ENCODE assay signal across 23 cellular contexts in genomic region chr6:97702226-97702625, GRCh38.
"Had no signal": no experiment of that assay in that cellular context is flagged by ENCODE, and none has a peak within 500 bp of the region (broad histone marks: within the 10 kb centered on the region; RNA-seq: fewer than 3 reads in every experiment).

No MANE protein-coding gene starts in this region.

- H3K27ac ChIP-seq: esophagus muscularis mucosa, lower lobe of right lung, prostate gland, right atrium auricular region, suprapubic skin, transverse colon, upper lobe of right lung, uterus had no signal

- H3K4me2 ChIP-seq: smooth muscle cell had no signal

- H3K4me3 ChIP-seq: esophagus muscularis mucosa, lower lobe of right lung, prostate gland, right atrium auricular region, smooth muscle cell, suprapubic skin, transverse colon, upper lobe of right lung, uterus had no signal

- H3K4me1 ChIP-seq: esophagus muscularis mucosa, lower lobe of right lung, prostate gland, right atrium auricular region, suprapubic skin, transverse colon, upper lobe of right lung, uterus had no signal

- DNase-seq: effector CD8-positive, alpha-beta T cell; endodermal cell; hypothalamus; left ventricle myocardium superior; lower lobe of right lung; naive thymus-derived CD8-positive, alpha-beta T cell; nephron progenitor cell; nucleus accumbens; stimulated activated CD4-positive, alpha-beta T cell treated with anti-CD3 and anti-CD28 coated beads, Interleukin-12 subunit alpha, Interleukin-12 subunit beta, amount 100 ng/mL, for 4 hours; stimulated activated CD4-positive, alpha-beta T cell treated with anti-CD3 and anti-CD28 coated beads, Interleukin-1b, Interleukin-23, amount 100 ng/mL, for 48 hours; stimulated activated CD4-positive, alpha-beta T cell treated with anti-CD3 and anti-CD28 coated beads, Interleukin-4, amount 100 ng/mL, for 1 hour; stimulated activated CD8-positive, alpha-beta memory T cell treated with anti-CD3 and anti-CD28 coated beads, Interleukin-4, amount 100 ng/mL, for 48 hours; stimulated activated naive CD4-positive, alpha-beta T cell; stimulated activated naive CD8-positive, alpha-beta T cell treated with anti-CD3 and anti-CD28 coated beads, Interleukin-15, amount 100 ng/mL, for 72 hours; transverse colon; upper lobe of right lung; uterus had no signal

- H3K9me3 ChIP-seq: esophagus muscularis mucosa, lower lobe of right lung, prostate gland, right atrium auricular region, suprapubic skin, transverse colon, upper lobe of right lung, uterus had no signal

- H3K27me3 ChIP-seq: esophagus muscularis mucosa, right atrium auricular region, suprapubic skin, transverse colon, upper lobe of right lung, uterus had no signal

- ATAC-seq: left ventricle myocardium superior; lower lobe of right lung; naive thymus-derived CD8-positive, alpha-beta T cell; sciatic nerve; stimulated activated naive CD8-positive, alpha-beta T cell treated with anti-CD3 and anti-CD28 coated beads, Interleukin-15, amount 100 ng/mL, for 72 hours; upper lobe of right lung had no signal

- H3K36me3 ChIP-seq: esophagus muscularis mucosa, lower lobe of right lung, prostate gland, right atrium auricular region, suprapubic skin, transverse colon, upper lobe of right lung, uterus had no signal
